8 cellular contexts compared by ENCODE assay signal in the genomic region with DNA sequence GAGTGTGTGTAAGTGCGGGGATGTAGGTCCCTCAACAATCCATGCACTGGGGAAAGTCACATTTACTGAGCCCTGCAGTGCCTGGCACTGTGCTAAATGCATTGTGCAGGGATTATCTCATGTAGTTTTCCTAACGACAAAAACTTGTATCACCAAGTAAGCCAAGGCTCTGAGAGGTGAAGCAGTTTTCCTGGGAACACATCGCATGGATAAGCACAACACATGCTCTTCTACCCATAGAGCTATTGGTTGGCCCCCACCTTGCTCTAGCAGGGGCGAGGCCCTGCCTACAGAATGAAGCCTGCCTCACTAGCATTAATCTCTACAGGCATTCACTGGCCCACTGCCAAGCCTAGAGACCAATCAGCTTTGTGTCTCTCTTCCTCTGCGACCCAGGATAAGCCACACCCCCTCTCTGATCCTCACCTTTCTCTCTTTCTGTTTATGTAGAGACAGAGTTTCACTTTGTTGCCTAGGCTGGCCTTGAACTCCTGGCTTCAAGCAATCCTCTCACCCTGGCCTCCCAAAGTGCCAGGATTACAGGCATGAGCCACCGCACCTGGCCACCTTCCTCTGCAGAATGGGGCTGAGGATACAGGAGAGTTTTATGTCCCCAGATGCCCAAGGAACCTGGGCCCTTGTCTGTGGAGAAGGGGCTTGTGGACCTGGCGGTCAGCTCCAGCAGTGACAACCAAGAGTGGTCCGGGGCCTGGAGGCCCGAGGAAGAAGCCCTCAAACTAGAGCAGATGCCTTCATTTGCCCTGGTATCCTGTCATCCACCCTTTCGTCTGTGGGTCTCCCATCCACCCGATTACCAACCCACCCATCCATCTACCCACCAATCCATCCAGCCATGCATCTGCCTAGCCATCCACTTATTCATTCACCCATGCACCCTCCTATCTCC. TPM values are rescaled to one million over a fixed set of nuclear protein-coding genes. Genes with fewer than 3 reads are reported as not detected.
DNase-seq lines count a peak whose midpoint lies in the region; ATAC-seq and TF ChIP-seq lines count a peak whose summit lies in the region.

No MANE protein-coding gene starts in this region.

- H3K9me3 ChIP-seq in heart left ventricle = no peaks in the 10 kb centered on the region

- no peaks in the 10 kb centered on the region for H3K27me3 Mint-ChIP-seq in T-helper 1 cell treated with Interleukin-12 subunit alpha and Interleukin-12 subunit beta and Interleukin-4 antibody, amounts not matched to agents 30 μg/mL and 1 μg/mL, for 36 hours (ENCODE audit: low read depth)
- peaks cover 7% of the 10 kb centered on the region for H3K27me3 Mint-ChIP-seq in stimulated activated naive CD8-positive, alpha-beta T cell treated with anti-CD3 and anti-CD28 coated beads, Interleukin-15, amount 100 ng/mL, for 72 hours
- peaks cover 10% of the 10 kb centered on the region for H3K27me3 Mint-ChIP-seq in stimulated activated memory B cell treated with anti-CD40 and anti-IgM and Interleukin-4, amounts not matched to agents 10 μg/mL and 1 μg/mL and 100 μg/mL, for 72 hours

- WGBS in heart left ventricle, 4 donors = 56 to 63% (median 60%) methylated on average over 10 to 11 of the region's 11 CpGs

- H3K27me3 ChIP-seq in heart left ventricle = no peaks in the 10 kb centered on the region

- peaks cover 0 to 70% (median 38%) of the 10 kb centered on the region in 12 donors for H3K4me1 ChIP-seq in heart left ventricle

- no peak for TF ChIP-seq CTCF in heart left ventricle (IDR thresholded peaks at IDR 0.05)

- H3K36me3 Mint-ChIP-seq in T-helper 1 cell treated with Interleukin-12 subunit alpha and Interleukin-12 subunit beta and Interleukin-4 antibody, amounts not matched to agents 30 μg/mL and 1 μg/mL, for 36 hours (ENCODE audit: low read depth) = no peaks in the 10 kb centered on the region
- H3K36me3 Mint-ChIP-seq in stimulated activated memory B cell treated with anti-CD40 and anti-IgM and Interleukin-4, amounts not matched to agents 10 μg/mL and 1 μg/mL and 100 μg/mL, for 72 hours = no peaks in the 10 kb centered on the region

- no peak overlapping the region for H3K4me3 Mint-ChIP-seq in T-helper 1 cell treated with Interleukin-12 subunit alpha and Interleukin-12 subunit beta and Interleukin-4 antibody, amounts not matched to agents 30 μg/mL and 1 μg/mL, for 36 hours
- H3K4me3 Mint-ChIP-seq in stimulated activated naive CD8-positive, alpha-beta T cell treated with anti-CD3 and anti-CD28 coated beads, Interleukin-15, amount 100 ng/mL, for 72 hours = no peak overlapping the region
- no peak overlapping the region for H3K4me3 Mint-ChIP-seq in stimulated activated memory B cell treated with anti-CD40 and anti-IgM and Interleukin-4, amounts not matched to agents 10 μg/mL and 1 μg/mL and 100 μg/mL, for 72 hours

- no peaks in the 10 kb centered on the region for H3K36me3 ChIP-seq in heart left ventricle

- H3K9me3 Mint-ChIP-seq in T-helper 1 cell treated with Interleukin-12 subunit alpha and Interleukin-12 subunit beta and Interleukin-4 antibody, amounts not matched to agents 30 μg/mL and 1 μg/mL, for 36 hours = no peaks in the 10 kb centered on the region
- no peaks in the 10 kb centered on the region for H3K9me3 Mint-ChIP-seq in stimulated activated naive CD8-positive, alpha-beta T cell treated with anti-CD3 and anti-CD28 coated beads, Interleukin-15, amount 100 ng/mL, for 72 hours
- no peaks in the 10 kb centered on the region for H3K9me3 Mint-ChIP-seq in stimulated activated memory B cell treated with anti-CD40 and anti-IgM and Interleukin-4, amounts not matched to agents 10 μg/mL and 1 μg/mL and 100 μg/mL, for 72 hours

- peak overlapping the region; percentile 77 to 100 (median 96) for H3K27ac ChIP-seq in heart left ventricle

- intact Hi-C loops in heart left ventricle (cut with DNase I) = no loop called here

- peak; percentile 35 for DNase-seq in NCI-H2196 (lab: John Stamatoyannopoulos, UW; ENCODE audit: unreplicated experiment)
- no peak for DNase-seq in NCI-H2196 treated with DMSO at 0.1 percent for 48 hours (lab: John Stamatoyannopoulos, UW; ENCODE audit: unreplicated experiment)
- DNase-seq in heart left ventricle = peak in 4 of 5 donors; percentile 83 to 95 (median 86)
- DNase-seq in stimulated activated naive CD8-positive, alpha-beta T cell treated with anti-CD3 and anti-CD28 coated beads, Interleukin-15, amount 100 ng/mL, for 72 hours = peak; percentile 41 to 45

- H3K4me1 Mint-ChIP-seq in T-helper 1 cell treated with Interleukin-12 subunit alpha and Interleukin-12 subunit beta and Interleukin-4 antibody, amounts not matched to agents 30 μg/mL and 1 μg/mL, for 36 hours (ENCODE audit: low read depth) = peaks cover 9% of the 10 kb centered on the region
- peaks cover 21% of the 10 kb centered on the region for H3K4me1 Mint-ChIP-seq in stimulated activated naive CD8-positive, alpha-beta T cell treated with anti-CD3 and anti-CD28 coated beads, Interleukin-15, amount 100 ng/mL, for 72 hours
- no peaks in the 10 kb centered on the region for H3K4me1 Mint-ChIP-seq in stimulated activated memory B cell treated with anti-CD40 and anti-IgM and Interleukin-4, amounts not matched to agents 10 μg/mL and 1 μg/mL and 100 μg/mL, for 72 hours

- H3K4me3 ChIP-seq in heart left ventricle = peak overlapping the region in 5 of 12 donors; percentile 45 to 58 (median 54)

- H3K27ac Mint-ChIP-seq in T-helper 1 cell treated with Interleukin-12 subunit alpha and Interleukin-12 subunit beta and Interleukin-4 antibody, amounts not matched to agents 30 μg/mL and 1 μg/mL, for 36 hours = peak overlapping the region; percentile 62
- H3K27ac Mint-ChIP-seq in stimulated activated naive CD8-positive, alpha-beta T cell treated with anti-CD3 and anti-CD28 coated beads, Interleukin-15, amount 100 ng/mL, for 72 hours = peak overlapping the region in 1 of 2 donors; percentile 92
- no peak overlapping the region for H3K27ac Mint-ChIP-seq in stimulated activated memory B cell treated with anti-CD40 and anti-IgM and Interleukin-4, amounts not matched to agents 10 μg/mL and 1 μg/mL and 100 μg/mL, for 72 hours

- peak; percentile 9 to 41 (median 26) for ATAC-seq in heart left ventricle
- peak; percentile 66 for ATAC-seq in stimulated activated naive CD8-positive, alpha-beta T cell treated with anti-CD3 and anti-CD28 coated beads, Interleukin-15, amount 100 ng/mL, for 72 hours
- no peak for ATAC-seq in stimulated activated memory B cell treated with anti-CD40 and anti-IgM and Interleukin-4, amounts not matched to agents 10 μg/mL and 1 μg/mL and 100 μg/mL, for 72 hours
- no peak for ATAC-seq in HG03097 (IDR thresholded peaks at IDR 0.05; ENCODE audit: low FRiP score, unreplicated experiment)
- ATAC-seq in HG03469 (IDR thresholded peaks at IDR 0.05; ENCODE audit: unreplicated experiment) = no peak

- peak in 1 of 2 donors; percentile 37 for TF ChIP-seq POLR2A in heart left ventricle (IDR thresholded peaks at IDR 0.05)

RNA-seq across cellular contexts. Expression of a gene that starts 12.8 kb away (rescaled TPM):
- total RNA-seq in heart left ventricle = under 1 TPM in 4 of 9 donors, not detected in 5; 0.13 to 0.44 (median 0.17) TPM
- 1 to 10 TPM in 1 of 2 donors, under 1 TPM in 1; 0.08 to 1.6 TPM for polyA plus RNA-seq in heart left ventricle

RNA-seq across cellular contexts. Expression of a gene that starts 19.4 kb away (rescaled TPM):
- total RNA-seq in heart left ventricle = 100 to 1,000 TPM in 7 of 9 donors, 10 to 100 TPM in 2; 57.5 to 298 (median 143) TPM
- polyA plus RNA-seq in heart left ventricle = 100 to 1,000 TPM; 152 to 277 TPM

RNA-seq across cellular contexts. Expression of a gene that starts 25.6 kb away (rescaled TPM):
- 1 to 10 TPM; 2.1 to 7.5 (median 3.9) TPM for total RNA-seq in heart left ventricle
- 1 to 10 TPM; 1.1 to 3.2 TPM for polyA plus RNA-seq in heart left ventricle

RNA-seq across cellular contexts. Expression of a gene that starts 28.3 kb away (rescaled TPM):
- total RNA-seq in heart left ventricle = 100 to 1,000 TPM; 103 to 188 (median 110) TPM
- polyA plus RNA-seq in heart left ventricle = 100 to 1,000 TPM; 265 to 669 TPM

RNA-seq across cellular contexts. Expression of a gene that starts 29.4 kb away (rescaled TPM):
- 100 to 1,000 TPM in 4 of 9 donors, 10 to 100 TPM in 5; 56.0 to 157 (median 78.8) TPM for total RNA-seq in heart left ventricle
- polyA plus RNA-seq in heart left ventricle = 100 to 1,000 TPM in 1 of 2 donors, 10 to 100 TPM in 1; 40.9 to 125 TPM

Comparison
In these comparisons a context has a peak if more than half of its experiments do, and no peak if none do; other contexts are left out.
1. ATAC-seq: peak in heart left ventricle (4 of 4) and stimulated activated naive CD8-positive, alpha-beta T cell treated with anti-CD3 and anti-CD28 coated beads, Interleukin-15, amount 100 ng/mL, for 72 hours (single experiment); none in stimulated activated memory B cell treated with anti-CD40 and anti-IgM and Interleukin-4, amounts not matched to agents 10 μg/mL and 1 μg/mL and 100 μg/mL, for 72 hours (single experiment), HG03097 (single experiment) and HG03469 (single experiment).